Comparison of ENCODE assay signal across 21 cellular contexts in genomic region chr5:84378961-84379360, GRCh38. TPM values are rescaled to one million over a fixed set of nuclear protein-coding genes. Genes with fewer than 3 reads are reported as not detected.
A peak's percentile ranks its signal among the peaks of the same experiment; 100 is the strongest.
DNase-seq lines count a peak whose midpoint lies in the region; ATAC-seq and TF ChIP-seq lines count a peak whose summit lies in the region.
"Had no signal": no experiment of that assay in that cellular context is flagged by ENCODE, and none has a peak within 500 bp of the region (broad histone marks: within the 10 kb centered on the region; RNA-seq: fewer than 3 reads in every experiment).

No MANE protein-coding gene starts in this region.

- H3K27ac Mint-ChIP-seq in nephron = peak overlapping the region in 2 of 3 experiments; percentile 27 to 68
- H3K27ac Mint-ChIP-seq: activated naive CD4-positive, alpha-beta T cell treated with anti-CD3 and anti-CD28 coated beads, Interleukin-2, amount 50 U/mL, for 72 hours; CD8-positive, alpha-beta T cell; naive thymus-derived CD4-positive, alpha-beta T cell; stimulated activated effector memory CD8-positive, alpha-beta T cell treated with anti-CD3 and anti-CD28 coated beads, Interleukin-12 subunit alpha, Interleukin-12 subunit beta, amount 100 ng/mL, for 72 hours had no signal

- TF ChIP-seq CTCF in dorsolateral prefrontal cortex (IDR thresholded peaks at IDR 0.05 in 54 of 56, conservative IDR thresholded peaks at IDR 0.05 in 2 of 56; ENCODE audit: low read depth in 1 of 56, partially characterized antibody in 56 of 56) = no peak
- no peak for TF ChIP-seq CTCF in nephron (IDR thresholded peaks at IDR 0.05; ENCODE audit: unreplicated experiment in 3 of 3)

- H3K27me3 Mint-ChIP-seq in nephron (ENCODE audit: low read depth) = peaks cover 31% of the 10 kb centered on the region

- intact Hi-C loops in dorsolateral prefrontal cortex (cut with DNase I) = no loop called here

- H3K27ac ChIP-seq in dorsolateral prefrontal cortex = peak overlapping the region in 47 of 59 donors; percentile 1 to 96 (median 56)
- H3K27ac ChIP-seq: KMS-11 had no signal

- H3K4me3 Mint-ChIP-seq in nephron = peak overlapping the region in 1 of 3 experiments; percentile 9
- H3K4me3 Mint-ChIP-seq: activated T-cell treated with anti-CD3 and anti-CD28 coated beads, Interleukin-2, amount 50 U/mL, for 4 hours; CD8-positive, alpha-beta T cell; central memory CD8-positive, alpha-beta T cell; naive thymus-derived CD4-positive, alpha-beta T cell; stimulated activated effector memory CD8-positive, alpha-beta T cell treated with anti-CD3 and anti-CD28 coated beads, Interleukin-12 subunit alpha, Interleukin-12 subunit beta, amount 100 ng/mL, for 72 hours had no signal

- H3K9me3 Mint-ChIP-seq in nephron = no peaks in the 10 kb centered on the region
- H3K9me3 Mint-ChIP-seq: activated T-cell treated with anti-CD3 and anti-CD28 coated beads, Interleukin-2, amount 50 U/mL, for 4 hours; CD8-positive, alpha-beta T cell; stimulated activated effector memory CD8-positive, alpha-beta T cell treated with anti-CD3 and anti-CD28 coated beads, Interleukin-12 subunit alpha, Interleukin-12 subunit beta, amount 100 ng/mL, for 72 hours had no signal

- in situ Hi-C loops in SK-MEL-5 (cut with HindIII; ENCODE audit: low pct_unique_long_range_greater_than_20kb, low sequenced_read_pairs) = no loop called here

- peaks cover 0 to 13% (median 0%) of the 10 kb centered on the region in 45 donors for H3K27me3 ChIP-seq in dorsolateral prefrontal cortex

- DNase-seq in Daoy (ENCODE audit: low read depth) = peak; percentile 57
- peak; percentile 55 for DNase-seq in SK-MEL-5 (ENCODE audit: low read depth, low spot score)
- no peak for DNase-seq in dorsolateral prefrontal cortex
- no peak for DNase-seq in NCI-H748 treated with DMSO at 0.1 percent for 48 hours (lab: John Stamatoyannopoulos, UW)
- DNase-seq: activated CD4-positive, alpha-beta T cell treated with anti-CD3 and anti-CD28 coated beads, Interleukin-2, amount 50 U/mL, for 48 hours; activated T-cell treated with anti-CD3 and anti-CD28 coated beads, Interleukin-2, amount 50 U/mL, for 4 hours; CD8-positive, alpha-beta T cell; DMS79; naive thymus-derived CD4-positive, alpha-beta T cell; NCI-H1105 had no signal

- peaks cover 24% of the 10 kb centered on the region for H3K4me1 Mint-ChIP-seq in nephron
- H3K4me1 Mint-ChIP-seq: central memory CD8-positive, alpha-beta T cell; stimulated activated effector memory CD8-positive, alpha-beta T cell treated with anti-CD3 and anti-CD28 coated beads, Interleukin-12 subunit alpha, Interleukin-12 subunit beta, amount 100 ng/mL, for 72 hours had no signal

- ATAC-seq in GM18502 (IDR thresholded peaks at IDR 0.05; ENCODE audit: poor library complexity, unreplicated experiment) (no peak), esophagus mucosa (no peak), GM19397 (IDR thresholded peaks at IDR 0.05; ENCODE audit: unreplicated experiment) (no peak)
- ATAC-seq: activated naive CD4-positive, alpha-beta T cell treated with anti-CD3 and anti-CD28 coated beads, Interleukin-2, amount 50 U/mL, for 72 hours; activated T-cell treated with anti-CD3 and anti-CD28 coated beads, Interleukin-2, amount 50 U/mL, for 4 hours; CD8-positive, alpha-beta T cell; HCT116; naive thymus-derived CD4-positive, alpha-beta T cell; Panc1; stimulated activated effector memory CD8-positive, alpha-beta T cell treated with anti-CD3 and anti-CD28 coated beads, Interleukin-12 subunit alpha, Interleukin-12 subunit beta, amount 100 ng/mL, for 72 hours had no signal

- peaks cover under 1% of the 10 kb centered on the region for H3K36me3 Mint-ChIP-seq in nephron (ENCODE audit: low read depth)
- H3K36me3 Mint-ChIP-seq: CD8-positive, alpha-beta T cell; stimulated activated effector memory CD8-positive, alpha-beta T cell treated with anti-CD3 and anti-CD28 coated beads, Interleukin-12 subunit alpha, Interleukin-12 subunit beta, amount 100 ng/mL, for 72 hours had no signal

- H3K4me3 ChIP-seq in dorsolateral prefrontal cortex = peak overlapping the region in 20 of 59 donors; percentile 1 to 86 (median 16)
- H3K4me3 ChIP-seq: tibial nerve had no signal

RNA-seq across cellular contexts. Expression of gene EDIL3, which starts 5.7 kb away (rescaled TPM):
- total RNA-seq in Daoy (2014; rRNA removed; shearing (Covaris generic)) = 184 and 191 TPM in 2 replicates
- 8.2 and 8.5 TPM in 2 replicates for total RNA-seq in SK-MEL-5 (2014; rRNA removed; shearing (Covaris generic))
- polyA plus RNA-seq in SK-MEL-5 (2015; cell fraction: cytosol; rRNA removed) = 4.5 and 11.0 TPM in 2 replicates
- polyA plus RNA-seq in SK-MEL-5 (2015; cell fraction: nucleus; rRNA removed) = 0.66 and 4.8 TPM in 2 replicates
- total RNA-seq in dorsolateral prefrontal cortex (100 to 1,000 TPM in 103 of 120 experiments, 10 to 100 TPM in 17; 37.7 to 535 (median 162) TPM), esophagus mucosa (4.9 TPM)
- total RNA-seq: activated naive CD4-positive, alpha-beta T cell treated with anti-CD3 and anti-CD28 coated beads, Interleukin-2, amount 50 U/mL, for 72 hours; CD8-positive, alpha-beta T cell; naive thymus-derived CD4-positive, alpha-beta T cell had no signal
- polyA plus RNA-seq: naive thymus-derived CD4-positive, alpha-beta T cell had no signal

Comparison
In these comparisons a context has a peak if more than half of its experiments do, and no peak if none do; other contexts are left out.
1. DNase-seq: peak in Daoy (single experiment) and SK-MEL-5 (single experiment); none in dorsolateral prefrontal cortex (0 of 10) and NCI-H748 treated with DMSO at 0.1 percent for 48 hours (single experiment).